Comparison of ENCODE assay signal across 13 cellular contexts in the genomic region with DNA sequence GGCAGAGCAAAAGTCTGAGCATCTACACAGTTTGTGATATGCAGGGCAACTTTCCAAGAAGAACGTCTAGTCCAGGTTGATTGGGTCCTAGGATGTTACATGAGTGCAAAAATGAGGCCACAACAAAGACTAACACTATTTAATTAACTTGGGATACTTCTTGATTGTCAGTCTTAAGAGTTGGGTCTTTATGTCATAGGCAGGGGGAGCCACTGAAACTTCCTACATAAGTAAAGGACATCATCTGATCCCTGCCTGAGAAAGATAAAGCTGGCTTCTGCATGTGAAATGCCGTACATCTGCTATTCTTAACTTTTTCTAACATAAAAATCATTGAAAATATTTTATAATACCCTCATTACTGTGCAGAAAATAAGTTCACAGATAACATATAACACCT.
"Had no signal": no experiment of that assay in that cellular context is flagged by ENCODE, and none has a peak within 500 bp of the region (broad histone marks: within the 10 kb centered on the region; RNA-seq: fewer than 3 reads in every experiment).

No MANE protein-coding gene starts in this region.

- ATAC-seq: activated T-helper 17 cell treated with anti-CD3 and anti-CD28 coated beads, Interleukin-2, amount 50 U/mL, for 72 hours; natural killer cell treated with Interleukin-12 subunit alpha and Interleukin-12 subunit beta and Interleukin-15 and Interleukin-18, amount 100 ng/mL, for 72 hours; stimulated activated naive B cell treated with anti-CD40 and anti-IgM and Interleukin-4, amounts not matched to agents 10 μg/mL and 1 μg/mL and 100 μg/mL, for 72 hours had no signal

- DNase-seq: activated CD4-positive, alpha-beta T cell treated with anti-CD3 and anti-CD28 coated beads, Interleukin-2, amount 50 U/mL, for 48 hours; activated naive CD4-positive, alpha-beta T cell treated with Interleukin-2 at 50 U/mL for 16 hours; aorta; foreskin melanocyte; stimulated activated CD4-positive, alpha-beta T cell treated with anti-CD3 and anti-CD28 coated beads, Interleukin-2, amount 100 ng/mL, for 48 hours; stimulated activated naive B cell treated with anti-CD40 and anti-IgM and Interleukin-4, amounts not matched to agents 10 μg/mL and 1 μg/mL and 100 μg/mL, for 72 hours; tibial artery; WERI-Rb-1 had no signal

- H3K4me1 ChIP-seq: tibial artery, vagina had no signal

- H3K36me3 ChIP-seq: cardiac muscle cell, tibial artery, vagina, WERI-Rb-1 had no signal

- H3K27me3 ChIP-seq: cardiac muscle cell, tibial artery, vagina had no signal

- H3K4me3 ChIP-seq: cardiac muscle cell, tibial artery, vagina had no signal

- FAIRE-seq: colon had no signal

- H3K9me3 ChIP-seq: vagina had no signal

- H3K27ac ChIP-seq: cardiac muscle cell, tibial artery, vagina, WERI-Rb-1 had no signal
